Comparison of ENCODE assay signal across 1 cellular context in the genomic region with DNA sequence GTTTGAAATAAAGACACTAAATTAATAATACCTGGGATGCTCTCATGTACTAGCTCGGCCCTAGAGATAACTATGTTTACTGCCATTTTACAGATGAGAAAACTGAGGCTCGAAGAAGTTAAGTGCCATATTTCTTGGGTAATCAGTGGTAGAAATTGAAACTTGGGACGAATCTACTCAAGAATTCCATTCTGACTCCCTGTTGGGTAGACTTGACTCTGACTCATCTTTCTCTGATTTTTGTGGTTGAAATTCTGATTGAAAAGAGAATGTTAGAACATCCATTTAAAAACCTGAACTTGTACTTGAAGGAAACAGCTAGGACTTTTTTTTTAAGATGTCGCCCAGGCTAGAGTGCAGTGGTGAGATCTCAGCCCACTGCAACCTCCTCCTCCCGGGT.
TF ChIP-seq lines count a peak whose summit lies in the region.

No MANE protein-coding gene starts in this region.

TF ChIP-seq in IMR-90, 13 proteins besides CTCF, POLR2A, EP300 and RAD21:
- TF ChIP-seq SMC3 (IDR thresholded peaks at IDR 0.05; ENCODE audit: low read depth, low read length) (no peak), MXI1 (IDR thresholded peaks at IDR 0.05; ENCODE audit: borderline replicate concordance, low read depth, low read length) (no peak), RCOR1 (IDR thresholded peaks at IDR 0.05; ENCODE audit: insufficient replicate concordance, low read length) (no peak), MAZ (IDR thresholded peaks at IDR 0.05; ENCODE audit: borderline replicate concordance, low read depth, low read length) (no peak)
